Comparison of ENCODE assay signal across 18 cellular contexts in genomic region chr16:16972831-16973230, GRCh38.
"Had no signal": no experiment of that assay in that cellular context is flagged by ENCODE, and none has a peak within 500 bp of the region (broad histone marks: within the 10 kb centered on the region; RNA-seq: fewer than 3 reads in every experiment).

No MANE protein-coding gene starts in this region.

- H3K9me3 ChIP-seq: left lung, lower lobe of right lung, mucosa of descending colon had no signal

- H3K27me3 ChIP-seq: foreskin keratinocyte had no signal

- H3K27ac ChIP-seq: coronary artery, dorsolateral prefrontal cortex, esophagus muscularis mucosa, foreskin keratinocyte, gastroesophageal sphincter, heart left ventricle, left lung, lower lobe of right lung had no signal

- H3K4me1 Mint-ChIP-seq: naive B cell had no signal

- H3K4me3 ChIP-seq: coronary artery, dorsolateral prefrontal cortex, esophagus muscularis mucosa, gastroesophageal sphincter, heart left ventricle, left lung, lower lobe of right lung, mucosa of descending colon had no signal

- H3K36me3 Mint-ChIP-seq: mesothelial cell of epicardium, naive B cell had no signal

- H3K4me1 ChIP-seq: esophagus muscularis mucosa, foreskin keratinocyte, gastroesophageal sphincter, heart left ventricle, left lung, lower lobe of right lung had no signal

- H3K36me3 ChIP-seq: esophagus muscularis mucosa, gastroesophageal sphincter, heart left ventricle, left lung, lower lobe of right lung had no signal

- ATAC-seq: foreskin keratinocyte, gastroesophageal sphincter, heart left ventricle, left cardiac atrium, left lung, left ventricle myocardium superior, lower lobe of right lung, mucosa of descending colon had no signal

- H3K27ac Mint-ChIP-seq: mesothelial cell of epicardium, naive B cell had no signal

- H3K4me3 Mint-ChIP-seq: mesothelial cell of epicardium, naive B cell had no signal

- DNase-seq: dermis blood vessel endothelial cell; dorsolateral prefrontal cortex; effector CD4-positive, alpha-beta T cell; effector memory CD4-positive, alpha-beta T cell; foreskin keratinocyte; heart left ventricle; hippocampal formation; left cardiac atrium; left lung; left ventricle myocardium superior; lower lobe of right lung; mesenchymal stem cell; mucosa of descending colon; naive B cell had no signal
